10 cellular contexts compared by ENCODE assay signal in genomic region chrX:19772306-19772705, GRCh38.
DNase-seq lines count a peak whose midpoint lies in the region; ATAC-seq and TF ChIP-seq lines count a peak whose summit lies in the region.
"Had no signal": no experiment of that assay in that cellular context is flagged by ENCODE, and none has a peak within 500 bp of the region (broad histone marks: within the 10 kb centered on the region; RNA-seq: fewer than 3 reads in every experiment).

No MANE protein-coding gene starts in this region.

- H3K27me3 Mint-ChIP-seq in activated T-cell treated with anti-CD3 and anti-CD28 coated beads, Interleukin-2, amount 50 U/mL, for 4 hours (ENCODE audit: low read depth) = no peaks in the 10 kb centered on the region
- H3K27me3 Mint-ChIP-seq in activated T-helper 17 cell treated with anti-CD3 and anti-CD28 coated beads, Interleukin-2, amount 50 U/mL, for 72 hours = no peaks in the 10 kb centered on the region

- no peak overlapping the region for H3K4me3 ChIP-seq in upper lobe of left lung

- ATAC-seq in activated T-cell treated with anti-CD3 and anti-CD28 coated beads, Interleukin-2, amount 50 U/mL, for 4 hours = no peak
- no peak for ATAC-seq in activated T-helper 17 cell treated with anti-CD3 and anti-CD28 coated beads, Interleukin-2, amount 50 U/mL, for 72 hours (replicated peaks)
- ATAC-seq in upper lobe of left lung (ENCODE audit: low FRiP score in 2 of 2) (no peak), GM21576 (IDR thresholded peaks at IDR 0.05; ENCODE audit: unreplicated experiment) (no peak), GM18517 (IDR thresholded peaks at IDR 0.05; ENCODE audit: unreplicated experiment) (no peak)

- peak overlapping the region; percentile 52 for H3K4me3 Mint-ChIP-seq in activated T-cell treated with anti-CD3 and anti-CD28 coated beads, Interleukin-2, amount 50 U/mL, for 4 hours
- peak overlapping the region; percentile 83 for H3K4me3 Mint-ChIP-seq in activated T-helper 17 cell treated with anti-CD3 and anti-CD28 coated beads, Interleukin-2, amount 50 U/mL, for 72 hours

- H3K27ac ChIP-seq in upper lobe of left lung = peak overlapping the region in 3 of 4 donors; percentile 43 to 66 (median 64)

- no peak for TF ChIP-seq EP300 in upper lobe of left lung (IDR thresholded peaks at IDR 0.05)

- no peaks in the 10 kb centered on the region for H3K9me3 ChIP-seq in upper lobe of left lung

- H3K27me3 ChIP-seq in upper lobe of left lung = no peaks in the 10 kb centered on the region

- DNase-seq in activated T-cell treated with anti-CD3 and anti-CD28 coated beads, Interleukin-2, amount 50 U/mL, for 4 hours = no peak
- DNase-seq in activated T-cell treated with anti-CD3 and anti-CD28 coated beads, Interleukin-2, amount 50 U/mL, for 48 hours = no peak
- DNase-seq in hepatic stellate cell (ENCODE audit: low spot score) (peak; percentile 19), upper lobe of left lung (no peak)
- DNase-seq in stimulated activated CD4-positive, alpha-beta T cell treated with anti-CD3 and anti-CD28 coated beads, Interleukin-2, amount 100 ng/mL, for 24 hours = no peak
- DNase-seq: H7, NCI-H187 had no signal

- no peaks in the 10 kb centered on the region for H3K36me3 Mint-ChIP-seq in activated T-cell treated with anti-CD3 and anti-CD28 coated beads, Interleukin-2, amount 50 U/mL, for 4 hours (ENCODE audit: insufficient read depth)
- peaks cover 11% of the 10 kb centered on the region for H3K36me3 Mint-ChIP-seq in activated T-helper 17 cell treated with anti-CD3 and anti-CD28 coated beads, Interleukin-2, amount 50 U/mL, for 72 hours (ENCODE audit: low read depth)

- H3K4me1 ChIP-seq in upper lobe of left lung = peaks cover 0 to 7% (median 6%) of the 10 kb centered on the region in 4 donors

- TF ChIP-seq CTCF in upper lobe of left lung (IDR thresholded peaks at IDR 0.05) = no peak

- no peaks in the 10 kb centered on the region for H3K9me3 Mint-ChIP-seq in activated T-cell treated with anti-CD3 and anti-CD28 coated beads, Interleukin-2, amount 50 U/mL, for 4 hours
- H3K9me3 Mint-ChIP-seq in activated T-helper 17 cell treated with anti-CD3 and anti-CD28 coated beads, Interleukin-2, amount 50 U/mL, for 72 hours = no peaks in the 10 kb centered on the region

- H3K36me3 ChIP-seq in upper lobe of left lung = no peaks in the 10 kb centered on the region

- peak overlapping the region; percentile 91 for H3K27ac Mint-ChIP-seq in activated T-helper 17 cell treated with anti-CD3 and anti-CD28 coated beads, Interleukin-2, amount 50 U/mL, for 72 hours

- TF ChIP-seq POLR2A in upper lobe of left lung (IDR thresholded peaks at IDR 0.05) = no peak

- peaks cover 74% of the 10 kb centered on the region for H3K4me1 Mint-ChIP-seq in activated T-cell treated with anti-CD3 and anti-CD28 coated beads, Interleukin-2, amount 50 U/mL, for 4 hours (ENCODE audit: low read depth)
- peaks cover 50% of the 10 kb centered on the region for H3K4me1 Mint-ChIP-seq in activated T-helper 17 cell treated with anti-CD3 and anti-CD28 coated beads, Interleukin-2, amount 50 U/mL, for 72 hours

- 36 to 46% methylated on average over 4 of the region's 4 CpGs for WGBS in upper lobe of left lung, 2 donors
